ENCODE assay signal across 1 cellular context in genomic region chr14:75727124-75727523, GRCh38.
TF ChIP-seq lines count a peak whose summit lies in the region.

No MANE protein-coding gene starts in this region.

TF ChIP-seq in HEK293, 187 proteins besides CTCF, POLR2A, EP300 and RAD21 (continued from another document):
- TF ChIP-seq ZNF280C (tag by site-specific recombination; IDR thresholded peaks at IDR 0.05) = no peak
